In the genomic region with DNA sequence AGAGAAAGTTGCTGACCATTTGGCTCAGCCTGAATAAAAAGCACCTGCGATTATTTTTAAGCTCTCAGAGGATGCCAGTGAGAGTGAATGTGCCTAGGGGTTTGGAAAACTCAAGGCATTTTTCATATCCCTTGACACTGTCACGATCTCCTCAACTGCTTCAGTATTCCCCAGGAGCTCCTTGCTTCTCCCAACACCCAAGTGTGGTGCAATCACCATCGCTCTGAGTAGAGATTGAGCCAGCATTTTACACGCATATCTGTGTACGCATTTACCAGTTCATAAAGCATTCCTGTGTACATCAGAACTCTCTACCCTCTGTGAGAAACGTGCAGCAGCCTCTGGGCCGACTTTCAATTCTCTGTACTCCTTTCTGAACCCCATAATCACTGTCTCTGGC, we compare ENCODE assay signal across 13 cellular contexts. TPM values are rescaled to one million over a fixed set of nuclear protein-coding genes. Genes with fewer than 3 reads are reported as not detected.
DNase-seq lines count a peak whose midpoint lies in the region; ATAC-seq, FAIRE-seq and TF ChIP-seq lines count a peak whose summit lies in the region.
"Had no signal": no experiment of that assay in that cellular context is flagged by ENCODE, and none has a peak within 500 bp of the region (broad histone marks: within the 10 kb centered on the region; RNA-seq: fewer than 3 reads in every experiment).

No MANE protein-coding gene starts in this region.

- H3K27me3 ChIP-seq in CD4-positive, CD25-positive, alpha-beta regulatory T cell (ENCODE audit: control insufficient read depth, insufficient read depth, low read length) = no peaks in the 10 kb centered on the region
- no peaks in the 10 kb centered on the region for H3K27me3 ChIP-seq in K562 (ENCODE audit: control insufficient read depth in 2 of 2, insufficient read depth in 2 of 2, low read length in 2 of 2)
- H3K27me3 ChIP-seq: left lung had no signal

- FAIRE-seq in K562 (lab: Jason Lieb, UNC) (no peak), GM12891 (lab: Jason Lieb, UNC) (no peak)

- peak overlapping the region; percentile 95 for H3K4me3 ChIP-seq in CD4-positive, CD25-positive, alpha-beta regulatory T cell (ENCODE audit: low read depth, low read length)
- H3K4me3 ChIP-seq in K562 = peak overlapping the region; percentile 89

- H2AFZ ChIP-seq in K562 (ENCODE audit: low read depth, low read length) = no peak overlapping the region

- TF ChIP-seq POLR2A in K562 (conservative IDR thresholded peaks at IDR 0.05) (no peak), GM12891 (IDR thresholded peaks at IDR 0.05; ENCODE audit: low read depth, low read length) (no peak)

- peak overlapping the region; percentile 71 to 77; a peak in 3 of 4 replicates for H3K9ac ChIP-seq in K562 (ENCODE audit: insufficient read depth in 1 of 2, low read depth in 2 of 2, low read length in 2 of 2)

- peaks cover 17% of the 10 kb centered on the region for H3K36me3 Mint-ChIP-seq in CD4-positive, CD25-positive, alpha-beta regulatory T cell
- H3K36me3 Mint-ChIP-seq in IgD-negative memory B cell = peaks cover 1% of the 10 kb centered on the region
- peaks cover 11% of the 10 kb centered on the region for H3K36me3 Mint-ChIP-seq in natural killer cell treated with Interleukin-12 subunit alpha and Interleukin-12 subunit beta and Interleukin-15 and Interleukin-18, amount 100 ng/mL, for 72 hours

- CTCF ChIA-PET in K562 (lab: Yijun Ruan, JAX; ENCODE audit: low intra/inter-chr PET ratio) = no interaction called here

- H3K4me1 Mint-ChIP-seq in CD4-positive, CD25-positive, alpha-beta regulatory T cell = peaks cover 29 to 58% (median 47%) of the 10 kb centered on the region in 4 donors
- peaks cover 33 to 42% (median 35%) of the 10 kb centered on the region in 3 donors for H3K4me1 Mint-ChIP-seq in IgD-negative memory B cell
- peaks cover 40 to 43% of the 10 kb centered on the region in 2 donors for H3K4me1 Mint-ChIP-seq in natural killer cell treated with Interleukin-12 subunit alpha and Interleukin-12 subunit beta and Interleukin-15 and Interleukin-18, amount 100 ng/mL, for 72 hours (ENCODE audit: low read depth in 2 of 2)

- no peak for TF ChIP-seq EP300 in K562 (IDR thresholded peaks at IDR 0.05; ENCODE audit: low read length)

- no peak for ATAC-seq in CD4-positive, CD25-positive, alpha-beta regulatory T cell (ENCODE audit: low read depth in 2 of 2)
- ATAC-seq in K562 = peak; percentile 10
- no peak for ATAC-seq in natural killer cell treated with Interleukin-12 subunit alpha and Interleukin-12 subunit beta and Interleukin-15 and Interleukin-18, amount 100 ng/mL, for 72 hours
- no peak for ATAC-seq in sciatic nerve
- ATAC-seq: left lung had no signal

- peak overlapping the region; percentile 97 for H3K4me2 ChIP-seq in K562 (ENCODE audit: insufficient read depth, low read length)

- H3K9me3 Mint-ChIP-seq in CD4-positive, CD25-positive, alpha-beta regulatory T cell = no peaks in the 10 kb centered on the region
- no peaks in the 10 kb centered on the region for H3K9me3 Mint-ChIP-seq in IgD-negative memory B cell
- no peaks in the 10 kb centered on the region for H3K9me3 Mint-ChIP-seq in natural killer cell treated with Interleukin-12 subunit alpha and Interleukin-12 subunit beta and Interleukin-15 and Interleukin-18, amount 100 ng/mL, for 72 hours

- peaks cover 72% of the 10 kb centered on the region for H3K79me2 ChIP-seq in K562 (ENCODE audit: control insufficient read depth, insufficient read depth, low read length)

- BruUV-seq in K562 (replicated peaks; lab: Mats Ljungman, UMichigan) = no TSS peak

- no peaks in the 10 kb centered on the region for H3K9me1 ChIP-seq in K562 (ENCODE audit: control insufficient read depth, insufficient read depth, low read length)

- peak overlapping the region; percentile 94 for H3K27ac ChIP-seq in CD4-positive, CD25-positive, alpha-beta regulatory T cell (ENCODE audit: insufficient read depth, low read length, poor library complexity, severe bottlenecking)
- peak overlapping the region; percentile 86 for H3K27ac ChIP-seq in K562 (ENCODE audit: extremely low read depth, low read depth, low read length)

- TF ChIP-seq CTCF in K562 (IDR thresholded peaks at IDR 0.05 in 2 of 3, conservative IDR thresholded peaks at IDR 0.05 in 1 of 3; ENCODE audit: insufficient read depth in 2 of 3, low read depth in 1 of 3, low read length in 3 of 3) (no peak), GM13976 (IDR thresholded peaks at IDR 0.05; ENCODE audit: borderline replicate concordance, control extremely low read depth, extremely low read depth, insufficient read depth, missing control alignments) (no peak)

- no peaks in the 10 kb centered on the region for H3K9me3 ChIP-seq in CD4-positive, CD25-positive, alpha-beta regulatory T cell (ENCODE audit: control insufficient read depth in 2 of 2, low read length in 2 of 2)
- H3K9me3 ChIP-seq in K562 (replicated peaks; ENCODE audit: control insufficient read depth, insufficient read depth, low read depth, low read length) = no peaks in the 10 kb centered on the region
- H3K9me3 ChIP-seq: left lung had no signal

- peaks cover 27% of the 10 kb centered on the region for H3K36me3 ChIP-seq in CD4-positive, CD25-positive, alpha-beta regulatory T cell (ENCODE audit: control insufficient read depth, insufficient read depth, low read length)
- peaks cover 54% of the 10 kb centered on the region for H3K36me3 ChIP-seq in K562 (ENCODE audit: control insufficient read depth, insufficient read depth, low read length)

- H3K27me3 Mint-ChIP-seq in CD4-positive, CD25-positive, alpha-beta regulatory T cell = no peaks in the 10 kb centered on the region
- H3K27me3 Mint-ChIP-seq in IgD-negative memory B cell = no peaks in the 10 kb centered on the region
- no peaks in the 10 kb centered on the region for H3K27me3 Mint-ChIP-seq in natural killer cell treated with Interleukin-12 subunit alpha and Interleukin-12 subunit beta and Interleukin-15 and Interleukin-18, amount 100 ng/mL, for 72 hours

- no peak for DNase-seq in CD4-positive, CD25-positive, alpha-beta regulatory T cell
- DNase-seq in K562 (ENCODE audit: extremely low read depth in 1 of 4, low spot score in 3 of 4) (no peak), GM13976 (ENCODE audit: low spot score) (no peak), OCI-M2 (lab: John Stamatoyannopoulos, UW; ENCODE audit: unreplicated experiment) (no peak), sciatic nerve (ENCODE audit: low spot score) (no peak), GM12891 (ENCODE audit: insufficient read length, low spot score) (no peak)
- DNase-seq in natural killer cell treated with Interleukin-12 subunit alpha and Interleukin-12 subunit beta and Interleukin-15 and Interleukin-18, amount 100 ng/mL, for 72 hours (ENCODE audit: low spot score) = no peak
- DNase-seq: caudate nucleus, GOT3, left lung, NCI-H146, T1000 had no signal

- peak overlapping the region; percentile 45 to 90 (median 58) for H3K4me3 Mint-ChIP-seq in CD4-positive, CD25-positive, alpha-beta regulatory T cell
- peak overlapping the region in 3 of 4 donors; percentile 66 to 80 (median 78) for H3K4me3 Mint-ChIP-seq in IgD-negative memory B cell
- peak overlapping the region; percentile 92 for H3K4me3 Mint-ChIP-seq in natural killer cell treated with Interleukin-12 subunit alpha and Interleukin-12 subunit beta and Interleukin-15 and Interleukin-18, amount 100 ng/mL, for 72 hours

- no peak for TF ChIP-seq RAD21 in K562 (CRISPR knock-in tag; conservative IDR thresholded peaks at IDR 0.05 in 1 of 2, IDR thresholded peaks at IDR 0.05 in 1 of 2)

- H3K27ac Mint-ChIP-seq in CD4-positive, CD25-positive, alpha-beta regulatory T cell = peak overlapping the region in 2 of 3 donors; percentile 27 to 99
- peak overlapping the region in 2 of 3 donors; percentile 49 to 95 for H3K27ac Mint-ChIP-seq in IgD-negative memory B cell
- peak overlapping the region; percentile 84 to 95 for H3K27ac Mint-ChIP-seq in natural killer cell treated with Interleukin-12 subunit alpha and Interleukin-12 subunit beta and Interleukin-15 and Interleukin-18, amount 100 ng/mL, for 72 hours

- in situ Hi-C loops in K562 (cut with MboI) (no loop called here), GM13976 (cut with MboI; ENCODE audit: low sequenced_read_pairs, unreplicated experiment) (no loop called here)

- H4K20me1 ChIP-seq in K562 (replicated peaks; ENCODE audit: control insufficient read depth, insufficient read depth, low read length) = no peaks in the 10 kb centered on the region

- WGBS in K562 (ENCODE audit: insufficient coverage, low coverage, missing lambda C conversion rate) = 8% methylated on average over 7 of the region's 7 CpGs

- peaks cover 37% of the 10 kb centered on the region for H3K4me1 ChIP-seq in CD4-positive, CD25-positive, alpha-beta regulatory T cell (ENCODE audit: control insufficient read depth, insufficient read depth, low read length, poor library complexity, severe bottlenecking)
- H3K4me1 ChIP-seq in K562 (replicated peaks in 1 of 2; ENCODE audit: control insufficient read depth in 2 of 2, insufficient read depth in 2 of 2, low read length in 2 of 2) = peaks cover 14 to 39% of the 10 kb centered on the region in 2 experiments; a peak in 4 of 5 replicates

- intact Hi-C loops in K562 (cut with micrococcal nuclease) (loop anchor here (10.0 kb wide), 1 partner anchor 100 kb away; no protein-coding TSS in a partner anchor), sciatic nerve (cut with DNase I) (no loop called here)

- POLR2A ChIA-PET in K562 (lab: Yijun Ruan, JAX) = interaction anchor here (1.9 to 4.5 kb wide), 2 partner anchors 8 to 27 kb away, joined by 5 to 35 read pairs; partner anchors contain the start of gene TFIP11

RNA-seq across cellular contexts. Expression of gene SRRD, which starts 1.3 kb away (rescaled TPM):
- total RNA-seq in CD4-positive, CD25-positive, alpha-beta regulatory T cell = 27.3 TPM
- 10 to 100 TPM; 25.5 to 34.7 (median 29.1) TPM for polyA plus RNA-seq in CD4-positive, CD25-positive, alpha-beta regulatory T cell
- 23.1 TPM for polyA plus RNA-seq in IgD-negative memory B cell
- 21.3 and 32.0 TPM in 2 replicates for total RNA-seq in K562 (2011; cell fraction: chromatin; rRNA removed; ENCODE audit: low replicate concordance)
- 11.2 and 13.3 TPM in 2 replicates for total RNA-seq in K562 (2011; cell fraction: nucleolus; rRNA removed)
- 16.1 and 17.9 TPM in 2 replicates for total RNA-seq in K562 (2011; cell fraction: nucleoplasm; rRNA removed)
- 13.5 and 14.2 TPM in 2 replicates for total RNA-seq in K562 (2014; rRNA removed)
- total RNA-seq in K562 (2014; rRNA removed; fragmentation: Illumina TruSeq; extraction: Trizol) = 34.4 and 39.1 TPM in 2 replicates
- 27.6 and 28.7 TPM in 2 replicates for total RNA-seq in K562 (2015; rRNA removed; fragmentation: Illumina TruSeq; extraction: Trizol)
- total RNA-seq in K562 (2021) = 35.1 and 35.5 TPM in 2 replicates
- polyA plus RNA-seq in K562 (2011; rRNA removed) = 29.4 and 59.4 TPM in 2 replicates
- 15.8 and 23.9 TPM in 2 replicates for polyA plus RNA-seq in K562 (2011; cell fraction: cytosol; rRNA removed)
- polyA plus RNA-seq in K562 (2011; cell fraction: nucleus; rRNA removed) = 13.6 and 13.8 TPM in 2 replicates
- 12.8 and 19.3 TPM in 2 replicates for polyA plus RNA-seq in K562 (2012)
- 27.8 and 34.9 TPM in 2 replicates for polyA plus RNA-seq in K562 (2014; fragmentation: Illumina TruSeq; extraction: Trizol)
- 1 to 10 TPM; 4.9 to 5.7 TPM for polyA plus RNA-seq in K562 (2014; fragmentation: Nextera tagmentation; extraction: Ambion mirVana)
- polyA plus RNA-seq in K562 (2014; rRNA removed) = 28.0 and 34.6 TPM in 2 replicates
- 30.1 and 47.2 TPM in 2 replicates for polyA minus RNA-seq in K562 (2011; rRNA and poly(A)+ RNA removed)
- polyA minus RNA-seq in K562 (2011; cell fraction: cytosol; rRNA and poly(A)+ RNA removed) = 7.0 and 20.5 TPM in 2 replicates
- 4.2 and 7.7 TPM in 2 replicates for polyA minus RNA-seq in K562 (2011; cell fraction: nucleus; rRNA and poly(A)+ RNA removed)
- total RNA-seq in natural killer cell treated with Interleukin-12 subunit alpha and Interleukin-12 subunit beta and Interleukin-15 and Interleukin-18, amount 100 ng/mL, for 72 hours = 10 to 100 TPM; 28.6 to 31.8 TPM
- 16.5 TPM for total RNA-seq in sciatic nerve
- polyA plus RNA-seq in GM12891 (2012; ENCODE audit: low read depth, missing spikeins) = 15.2 TPM

RNA-seq across cellular contexts. Expression of gene HPS4, which starts 1.4 kb away (rescaled TPM):
- 44.6 TPM for total RNA-seq in CD4-positive, CD25-positive, alpha-beta regulatory T cell
- polyA plus RNA-seq in CD4-positive, CD25-positive, alpha-beta regulatory T cell = 10 to 100 TPM; 12.0 to 16.1 (median 13.6) TPM
- polyA plus RNA-seq in IgD-negative memory B cell (19.8 TPM), K562 (2011; rRNA removed) (28.3 and 35.2 TPM in 2 replicates), K562 (2014; fragmentation: Illumina TruSeq; extraction: Trizol) (28.4 and 29.2 TPM in 2 replicates), K562 (2014; fragmentation: Nextera tagmentation; extraction: Ambion mirVana) (10 to 100 TPM; 12.8 to 23.7 TPM), K562 (2014; rRNA removed) (24.7 and 25.3 TPM in 2 replicates)
- 113 and 158 TPM in 2 replicates for total RNA-seq in K562 (2011; cell fraction: chromatin; rRNA removed; ENCODE audit: low replicate concordance)
- 66.7 and 67.0 TPM in 2 replicates for total RNA-seq in K562 (2011; cell fraction: nucleolus; rRNA removed)
- 82.3 and 87.6 TPM in 2 replicates for total RNA-seq in K562 (2011; cell fraction: nucleoplasm; rRNA removed)
- total RNA-seq in K562 (2014; rRNA removed) (17.7 and 24.7 TPM in 2 replicates), K562 (2014; rRNA removed; fragmentation: Illumina TruSeq; extraction: Trizol) (25.7 and 28.8 TPM in 2 replicates), K562 (2015; rRNA removed; fragmentation: Illumina TruSeq; extraction: Trizol) (20.7 and 22.5 TPM in 2 replicates), K562 (2021) (27.6 and 28.4 TPM in 2 replicates), sciatic nerve (42.2 TPM)
- 22.6 and 24.7 TPM in 2 replicates for polyA plus RNA-seq in K562 (2011; cell fraction: cytosol; rRNA removed)
- polyA plus RNA-seq in K562 (2011; cell fraction: nucleus; rRNA removed) = 98.7 and 99.9 TPM in 2 replicates
- 18.4 and 25.1 TPM in 2 replicates for polyA plus RNA-seq in K562 (2012)
- polyA minus RNA-seq in K562 (2011; rRNA and poly(A)+ RNA removed) = 44.8 and 58.9 TPM in 2 replicates
- polyA minus RNA-seq in K562 (2011; cell fraction: cytosol; rRNA and poly(A)+ RNA removed) = 15.2 and 16.9 TPM in 2 replicates
- polyA minus RNA-seq in K562 (2011; cell fraction: nucleus; rRNA and poly(A)+ RNA removed) = 39.2 and 74.3 TPM in 2 replicates
- total RNA-seq in natural killer cell treated with Interleukin-12 subunit alpha and Interleukin-12 subunit beta and Interleukin-15 and Interleukin-18, amount 100 ng/mL, for 72 hours = 10 to 100 TPM; 31.0 to 40.1 TPM
- polyA plus RNA-seq in GM12891 (2012; ENCODE audit: low read depth, missing spikeins) = 16.9 TPM

RNA-seq across cellular contexts. Expression of gene TFIP11, which starts 27.3 kb away (rescaled TPM):
- total RNA-seq in CD4-positive, CD25-positive, alpha-beta regulatory T cell = 109 TPM
- 10 to 100 TPM; 31.9 to 43.7 (median 39.2) TPM for polyA plus RNA-seq in CD4-positive, CD25-positive, alpha-beta regulatory T cell
- 32.3 TPM for polyA plus RNA-seq in IgD-negative memory B cell
- 76.4 and 89.2 TPM in 2 replicates for total RNA-seq in K562 (2011; cell fraction: chromatin; rRNA removed; ENCODE audit: low replicate concordance)
- 51.2 and 58.4 TPM in 2 replicates for total RNA-seq in K562 (2011; cell fraction: nucleolus; rRNA removed)
- total RNA-seq in K562 (2011; cell fraction: nucleoplasm; rRNA removed) = 52.2 and 57.7 TPM in 2 replicates
- total RNA-seq in K562 (2014; rRNA removed) = 23.8 and 26.5 TPM in 2 replicates
- total RNA-seq in K562 (2014; rRNA removed; fragmentation: Illumina TruSeq; extraction: Trizol) = 25.2 and 26.1 TPM in 2 replicates
- total RNA-seq in K562 (2015; rRNA removed; fragmentation: Illumina TruSeq; extraction: Trizol) = 28.5 and 29.0 TPM in 2 replicates
- total RNA-seq in K562 (2021) = 31.7 and 38.1 TPM in 2 replicates
- 29.7 and 30.8 TPM in 2 replicates for polyA plus RNA-seq in K562 (2011; rRNA removed)
- polyA plus RNA-seq in K562 (2011; cell fraction: cytosol; rRNA removed) = 26.8 and 27.0 TPM in 2 replicates
- polyA plus RNA-seq in K562 (2011; cell fraction: nucleus; rRNA removed) = 44.9 and 57.2 TPM in 2 replicates
- polyA plus RNA-seq in K562 (2012) = 21.5 and 23.8 TPM in 2 replicates
- 22.6 and 26.6 TPM in 2 replicates for polyA plus RNA-seq in K562 (2014; fragmentation: Illumina TruSeq; extraction: Trizol)
- 10 to 100 TPM; 11.5 to 20.8 TPM for polyA plus RNA-seq in K562 (2014; fragmentation: Nextera tagmentation; extraction: Ambion mirVana)
- polyA plus RNA-seq in K562 (2014; rRNA removed) = 19.3 and 21.5 TPM in 2 replicates
- 44.3 and 59.6 TPM in 2 replicates for polyA minus RNA-seq in K562 (2011; rRNA and poly(A)+ RNA removed)
- 18.2 and 23.7 TPM in 2 replicates for polyA minus RNA-seq in K562 (2011; cell fraction: cytosol; rRNA and poly(A)+ RNA removed)
- 21.0 and 46.0 TPM in 2 replicates for polyA minus RNA-seq in K562 (2011; cell fraction: nucleus; rRNA and poly(A)+ RNA removed)
- 10 to 100 TPM; 56.5 to 57.7 TPM for total RNA-seq in natural killer cell treated with Interleukin-12 subunit alpha and Interleukin-12 subunit beta and Interleukin-15 and Interleukin-18, amount 100 ng/mL, for 72 hours
- total RNA-seq in sciatic nerve = 28.0 TPM
- polyA plus RNA-seq in GM12891 (2012; ENCODE audit: low read depth, missing spikeins) = 20.4 TPM

RNA-seq across cellular contexts. Expression of gene ASPHD2, which starts 56.0 kb away (rescaled TPM):
- 4.3 TPM for total RNA-seq in CD4-positive, CD25-positive, alpha-beta regulatory T cell
- 1 to 10 TPM; 3.1 to 8.5 (median 4.4) TPM for polyA plus RNA-seq in CD4-positive, CD25-positive, alpha-beta regulatory T cell
- polyA plus RNA-seq in IgD-negative memory B cell (5.7 TPM), K562 (2011; rRNA removed) (0.46 and 0.62 TPM in 2 replicates), K562 (2014; fragmentation: Illumina TruSeq; extraction: Trizol) (0.36 and 0.46 TPM in 2 replicates), K562 (2014; fragmentation: Nextera tagmentation; extraction: Ambion mirVana) (under 1 TPM; 0.20 to 0.36 TPM), K562 (2014; rRNA removed) (0.32 and 0.46 TPM in 2 replicates)
- total RNA-seq in K562 (2011; cell fraction: chromatin; rRNA removed; ENCODE audit: low replicate concordance) = 0.42 and 0.53 TPM in 2 replicates
- 0.39 and 0.67 TPM in 2 replicates for total RNA-seq in K562 (2011; cell fraction: nucleolus; rRNA removed)
- total RNA-seq in K562 (2011; cell fraction: nucleoplasm; rRNA removed) = 0.37 and 0.53 TPM in 2 replicates
- total RNA-seq in K562 (2014; rRNA removed) (0.18 and 0.82 TPM in 2 replicates), K562 (2014; rRNA removed; fragmentation: Illumina TruSeq; extraction: Trizol) (0.22 and 0.29 TPM in 2 replicates), K562 (2015; rRNA removed; fragmentation: Illumina TruSeq; extraction: Trizol) (0.38 and 0.40 TPM in 2 replicates), K562 (2021) (0.58 and 0.64 TPM in 2 replicates), sciatic nerve (1.2 TPM)
- 0.66 and 0.69 TPM in 2 replicates for polyA plus RNA-seq in K562 (2011; cell fraction: cytosol; rRNA removed)
- 0.41 and 0.52 TPM in 2 replicates for polyA plus RNA-seq in K562 (2011; cell fraction: nucleus; rRNA removed)
- polyA plus RNA-seq in K562 (2012) = 0.47 and 0.66 TPM in 2 replicates
- 0.56 and 0.66 TPM in 2 replicates for polyA minus RNA-seq in K562 (2011; rRNA and poly(A)+ RNA removed)
- 0.86 and 1.0 TPM in 2 replicates for polyA minus RNA-seq in K562 (2011; cell fraction: cytosol; rRNA and poly(A)+ RNA removed)
- polyA minus RNA-seq in K562 (2011; cell fraction: nucleus; rRNA and poly(A)+ RNA removed) = 0.27 and 0.78 TPM in 2 replicates
- 10 to 100 TPM in 1 of 2 donors, 1 to 10 TPM in 1; 8.5 to 13.6 TPM for total RNA-seq in natural killer cell treated with Interleukin-12 subunit alpha and Interleukin-12 subunit beta and Interleukin-15 and Interleukin-18, amount 100 ng/mL, for 72 hours
- 2.7 TPM for polyA plus RNA-seq in GM12891 (2012; ENCODE audit: low read depth, missing spikeins)
